In genomic region chr18:5106730-5107129, GRCh38 we compare ENCODE assay signal across 13 cellular contexts.
A peak's percentile ranks its signal among the peaks of the same experiment; 100 is the strongest.
DNase-seq lines count a peak whose midpoint lies in the region; ATAC-seq and TF ChIP-seq lines count a peak whose summit lies in the region.
"Had no signal": no experiment of that assay in that cellular context is flagged by ENCODE, and none has a peak within 500 bp of the region (broad histone marks: within the 10 kb centered on the region; RNA-seq: fewer than 3 reads in every experiment).

No MANE protein-coding gene starts in this region.

- no peak overlapping the region for H3K27ac Mint-ChIP-seq in activated CD4-positive, alpha-beta T cell treated with anti-CD3 and anti-CD28 coated beads, Interleukin-2, amount 10 ng/mL, durations not matched to agents 24 days and 14 days

- no peaks in the 10 kb centered on the region for H3K9me3 ChIP-seq in right lobe of liver
- H3K9me3 ChIP-seq: left lung, thoracic aorta had no signal

- no peaks in the 10 kb centered on the region for H3K36me3 Mint-ChIP-seq in activated CD4-positive, alpha-beta T cell treated with anti-CD3 and anti-CD28 coated beads, Interleukin-2, amount 10 ng/mL, durations not matched to agents 24 days and 14 days (ENCODE audit: low read depth)

- ATAC-seq in right lobe of liver (no peak), HG02938 (IDR thresholded peaks at IDR 0.05; ENCODE audit: unreplicated experiment) (no peak), GM18498 (IDR thresholded peaks at IDR 0.05; ENCODE audit: unreplicated experiment) (no peak)
- ATAC-seq: left lung had no signal

- WGBS in right lobe of liver (ENCODE audit: insufficient coverage, low coverage, low lambda C conversion rate, missing lambda C conversion rate), result 25% methylated on average over 1 of the region's 1 CpG

- no peaks in the 10 kb centered on the region for H3K27me3 ChIP-seq in right lobe of liver
- H3K27me3 ChIP-seq: left lung had no signal

- intact Hi-C loops in right lobe of liver (cut with DNase I), result no loop called here
- intact Hi-C loops in activated CD4-positive, alpha-beta T cell treated with anti-CD3 and anti-CD28 coated beads, Interleukin-2, amount 10 ng/mL, durations not matched to agents 24 days and 14 days (cut with micrococcal nuclease), result no loop called here

- peaks cover 4% of the 10 kb centered on the region for H3K27me3 Mint-ChIP-seq in activated CD4-positive, alpha-beta T cell treated with anti-CD3 and anti-CD28 coated beads, Interleukin-2, amount 10 ng/mL, durations not matched to agents 24 days and 14 days

- in situ Hi-C loops in GM13977 (cut with MboI; ENCODE audit: low pct_unique_long_range_greater_than_20kb, low sequenced_read_pairs, unreplicated experiment), result no loop called here
- in situ Hi-C loops in SK-MEL-5 (cut with HindIII; ENCODE audit: low pct_unique_long_range_greater_than_20kb, low sequenced_read_pairs), result no loop called here

- no peaks in the 10 kb centered on the region for H3K4me1 Mint-ChIP-seq in activated CD4-positive, alpha-beta T cell treated with anti-CD3 and anti-CD28 coated beads, Interleukin-2, amount 10 ng/mL, durations not matched to agents 24 days and 14 days

- H3K4me3 Mint-ChIP-seq in activated CD4-positive, alpha-beta T cell treated with anti-CD3 and anti-CD28 coated beads, Interleukin-2, amount 10 ng/mL, durations not matched to agents 24 days and 14 days, result no peak overlapping the region

- no peaks in the 10 kb centered on the region for H3K36me3 ChIP-seq in right lobe of liver
- H3K36me3 ChIP-seq: left lung, thoracic aorta had no signal

- peak; percentile 42 for TF ChIP-seq CTCF in GM13977 (IDR thresholded peaks at IDR 0.05; ENCODE audit: extremely low read depth, insufficient read depth, missing control alignments)
- TF ChIP-seq CTCF in right lobe of liver (IDR thresholded peaks at IDR 0.05), result peak in 3 of 4 donors; percentile 29 to 47 (median 33)

- H3K4me3 ChIP-seq in right lobe of liver, result no peak overlapping the region
- H3K4me3 ChIP-seq: left lung, thoracic aorta had no signal

- no peaks in the 10 kb centered on the region for H3K9me3 Mint-ChIP-seq in activated CD4-positive, alpha-beta T cell treated with anti-CD3 and anti-CD28 coated beads, Interleukin-2, amount 10 ng/mL, durations not matched to agents 24 days and 14 days

- no peaks in the 10 kb centered on the region for H3K4me1 ChIP-seq in right lobe of liver
- H3K4me1 ChIP-seq: left lung had no signal

- no peak overlapping the region for H3K27ac ChIP-seq in right lobe of liver
- H3K27ac ChIP-seq: left lung, thoracic aorta had no signal

- no peak for TF ChIP-seq POLR2A in right lobe of liver (IDR thresholded peaks at IDR 0.05)

- DNase-seq in DMS114 treated with DMSO at 0.1 percent for 48 hours (lab: John Stamatoyannopoulos, UW; ENCODE audit: unreplicated experiment) (peak; percentile 19), GM13977 (ENCODE audit: low spot score) (no peak), SK-MEL-5 (ENCODE audit: low read depth, low spot score) (peak; percentile 48), right lobe of liver (no peak)
- no peak for DNase-seq in activated CD4-positive, alpha-beta T cell treated with anti-CD3 and anti-CD28 coated beads, Interleukin-2, amount 10 ng/mL, durations not matched to agents 24 days and 14 days
- DNase-seq: activated gamma-delta T cell treated with Interleukin-2 at 50 U/mL for 16 hours, DMS79, foreskin melanocyte, left lung, nucleus accumbens had no signal

Comparison
In these comparisons a context has a peak if more than half of its experiments do, and no peak if none do; other contexts are left out.
1. DNase-seq: peak in DMS114 treated with DMSO at 0.1 percent for 48 hours (single experiment) and SK-MEL-5 (single experiment); none in GM13977 (single experiment), right lobe of liver (0 of 3) and activated CD4-positive, alpha-beta T cell treated with anti-CD3 and anti-CD28 coated beads, Interleukin-2, amount 10 ng/mL, durations not matched to agents 24 days and 14 days (single experiment).